In genomic region chr7:1149351-1149794, GRCh38 we compare ENCODE assay signal across 13 cellular contexts.
"Had no signal": no experiment of that assay in that cellular context is flagged by ENCODE, and none has a peak within 500 bp of the region (broad histone marks: within the 10 kb centered on the region; RNA-seq: fewer than 3 reads in every experiment).

No MANE protein-coding gene starts in this region.

- H3K27me3 Mint-ChIP-seq: T-cell had no signal

- DNase-seq: activated naive CD4-positive, alpha-beta T cell treated with anti-CD3 and anti-CD28 coated beads, Interleukin-2, amount 50 U/mL, for 16 hours; activated T-cell treated with anti-CD3 and anti-CD28 coated beads, Interleukin-2, amount 50 U/mL, for 1 hour; erythroblast; T-cell; T1000 had no signal

- H3K4me1 ChIP-seq: psoas muscle had no signal

- H3K9me3 Mint-ChIP-seq: activated T-helper 2 cell treated with anti-CD3 and anti-CD28 coated beads, Interferon-gamma antibody, Interleukin-2, Interleukin-4, amounts not matched to agents 10 μg/mL and 5 μg/mL and 100 μg/mL, durations not matched to agents 14 hours and 24 hours and 36 hours; nephron; T-cell had no signal

- H3K9me3 ChIP-seq: psoas muscle had no signal

- H3K27me3 ChIP-seq: cardiac muscle cell had no signal

- ATAC-seq: activated CD4-positive, CD25-positive, alpha-beta regulatory T cell treated with anti-CD3 and anti-CD28 coated beads, Interleukin-2, amount 50 U/mL, for 24 hours; psoas muscle; sciatic nerve; T-cell had no signal

- H3K4me3 Mint-ChIP-seq: nephron, T-cell had no signal

- H3K4me1 Mint-ChIP-seq: nephron, T-cell had no signal

- H3K27ac ChIP-seq: cardiac muscle cell, psoas muscle, SK-N-MC had no signal

- H3K4me3 ChIP-seq: cardiac muscle cell, psoas muscle, SK-N-MC had no signal

- H3K27ac Mint-ChIP-seq: activated T-helper 2 cell treated with anti-CD3 and anti-CD28 coated beads, Interferon-gamma antibody, Interleukin-2, Interleukin-4, amounts not matched to agents 10 μg/mL and 5 μg/mL and 100 μg/mL, durations not matched to agents 14 hours and 24 hours and 36 hours; nephron; T-cell had no signal

- FAIRE-seq: colon had no signal
